Comparison of ENCODE assay signal across 8 cellular contexts in the genomic region with DNA sequence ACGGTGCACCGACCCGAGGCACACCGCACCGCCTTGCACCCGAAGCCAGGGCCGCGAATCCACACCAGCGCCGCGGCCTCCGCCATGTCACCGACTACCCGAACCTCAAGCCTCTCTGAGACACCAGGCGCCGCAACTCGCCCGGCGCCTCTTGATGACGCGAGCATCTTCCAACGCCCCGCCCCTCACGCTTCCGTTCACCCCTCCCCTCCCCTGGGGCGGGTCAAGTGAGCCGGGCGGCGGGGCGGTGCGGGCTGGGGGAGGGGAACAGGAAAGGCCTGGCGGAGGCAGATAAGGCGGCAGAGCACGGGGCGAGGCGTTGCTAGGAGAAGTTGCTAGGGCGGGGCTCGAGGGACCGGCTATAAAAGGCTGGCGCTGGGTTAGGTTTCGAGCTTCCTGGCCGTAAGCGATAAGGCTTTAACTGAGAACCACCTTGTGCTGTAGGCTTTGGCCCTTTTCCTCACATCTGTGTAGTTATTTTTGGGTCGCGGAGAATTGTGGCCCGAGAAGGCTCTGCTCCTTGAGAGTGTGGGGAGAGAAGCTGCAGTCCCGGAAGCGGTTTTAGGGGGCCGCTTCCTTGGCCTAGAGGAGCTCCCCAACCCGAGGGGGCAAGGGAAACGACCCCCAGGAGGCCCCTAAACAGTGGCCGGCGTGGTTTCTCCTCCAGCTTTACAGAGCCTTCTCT. TPM values are rescaled to one million over a fixed set of nuclear protein-coding genes. Genes with fewer than 3 reads are reported as not detected.
DNase-seq lines count a peak whose midpoint lies in the region; ATAC-seq and TF ChIP-seq lines count a peak whose summit lies in the region.

A gene (minus strand): TSS at position 117 of the 685 bp plus-strand sequence. CDS start 31 bp downstream, at position 86.

- H2AFZ ChIP-seq in DND-41 (ENCODE audit: low read depth, low read length) (peak within 1 kb of the TSS; percentile 91), GM23248 (peak within 1 kb of the TSS; percentile 90)

- in situ Hi-C loops in GM23248 (cut with MboI) = no loop called here

- peak within 1 kb of the TSS; percentile 100 for H3K4me3 Mint-ChIP-seq in activated T-helper 1 cell treated with anti-CD3 and anti-CD28 coated beads, Interleukin-12 subunit alpha, Interleukin-12 subunit beta, Interleukin-2, Interleukin-4 antibody, amounts not matched to agents 30 ng/mL and 10 ng/mL and 1 ng/mL, durations not matched to agents 14 hours and 24 hours and 36 hours
- H3K4me3 Mint-ChIP-seq in naive thymus-derived CD4-positive, alpha-beta T cell = peak within 1 kb of the TSS; percentile 89 to 100 (median 100)
- peak within 1 kb of the TSS; percentile 92 to 100 for H3K4me3 Mint-ChIP-seq in stimulated activated naive B cell treated with anti-CD40 and anti-IgM and Interleukin-4, amounts not matched to agents 10 μg/mL and 1 μg/mL and 100 μg/mL, for 72 hours

- H3K27ac Mint-ChIP-seq in activated T-helper 1 cell treated with anti-CD3 and anti-CD28 coated beads, Interleukin-12 subunit alpha, Interleukin-12 subunit beta, Interleukin-2, Interleukin-4 antibody, amounts not matched to agents 30 ng/mL and 10 ng/mL and 1 ng/mL, durations not matched to agents 14 hours and 24 hours and 36 hours = peak within 1 kb of the TSS; percentile 100
- H3K27ac Mint-ChIP-seq in naive thymus-derived CD4-positive, alpha-beta T cell = peak within 1 kb of the TSS; percentile 95 to 100 (median 100)
- H3K27ac Mint-ChIP-seq in stimulated activated naive B cell treated with anti-CD40 and anti-IgM and Interleukin-4, amounts not matched to agents 10 μg/mL and 1 μg/mL and 100 μg/mL, for 72 hours = peak within 1 kb of the TSS; percentile 100

- H4K20me1 ChIP-seq in DND-41 (ENCODE audit: insufficient read depth, low read length) = peaks cover 5% of the 10 kb centered on the region; the same call in 1 of the 2 replicates
- no peaks in the 10 kb centered on the region for H4K20me1 ChIP-seq in GM23248 (ENCODE audit: insufficient read depth)

- H3K9me3 ChIP-seq in DND-41 (ENCODE audit: insufficient read depth, low read length, severe bottlenecking) = no peaks in the 10 kb centered on the region
- H3K9me3 ChIP-seq in GM23248 (ENCODE audit: low read depth) = no peaks in the 10 kb centered on the region
- no peaks in the 10 kb centered on the region for H3K9me3 ChIP-seq in naive thymus-derived CD4-positive, alpha-beta T cell (ENCODE audit: control insufficient read depth in 2 of 3, low read length in 3 of 3)

- H3K4me3 ChIP-seq in DND-41 (ENCODE audit: low read depth in 1 of 2, low read length in 2 of 2) (peak within 1 kb of the TSS; percentile 55 to 90), GM23248 (peak within 1 kb of the TSS; percentile 98)
- H3K4me3 ChIP-seq in naive thymus-derived CD4-positive, alpha-beta T cell (ENCODE audit: low read length) = peak within 1 kb of the TSS; percentile 84

- peak within 1 kb of the TSS; percentile 85 for H3K4me2 ChIP-seq in DND-41 (ENCODE audit: insufficient read depth, low read length)
- peak within 1 kb of the TSS; percentile 96 for H3K4me2 ChIP-seq in GM23248 (ENCODE audit: unreplicated experiment)

- H3K9me2 ChIP-seq in GM23248 (ENCODE audit: insufficient read depth) = no peaks in the 10 kb centered on the region

- H3F3A ChIP-seq in GM23248 (ENCODE audit: insufficient read depth) = peaks cover 21% of the 10 kb centered on the region; the same call in 1 of the 2 replicates

- no peaks in the 10 kb centered on the region for H3K27me3 Mint-ChIP-seq in activated T-helper 1 cell treated with anti-CD3 and anti-CD28 coated beads, Interleukin-12 subunit alpha, Interleukin-12 subunit beta, Interleukin-2, Interleukin-4 antibody, amounts not matched to agents 30 ng/mL and 10 ng/mL and 1 ng/mL, durations not matched to agents 14 hours and 24 hours and 36 hours (ENCODE audit: insufficient read depth)
- H3K27me3 Mint-ChIP-seq in naive thymus-derived CD4-positive, alpha-beta T cell = no peaks in the 10 kb centered on the region
- no peaks in the 10 kb centered on the region for H3K27me3 Mint-ChIP-seq in stimulated activated naive B cell treated with anti-CD40 and anti-IgM and Interleukin-4, amounts not matched to agents 10 μg/mL and 1 μg/mL and 100 μg/mL, for 72 hours

- intact Hi-C loops in activated T-helper 1 cell treated with anti-CD3 and anti-CD28 coated beads, Interleukin-12 subunit alpha, Interleukin-12 subunit beta, Interleukin-2, Interleukin-4 antibody, amounts not matched to agents 30 ng/mL and 10 ng/mL and 1 ng/mL, durations not matched to agents 14 hours and 24 hours and 36 hours (cut with micrococcal nuclease) = loop anchor here (1.0 to 5.0 kb wide), 12 partner anchors 8 to 571 kb away; a partner anchor contains a TSS
- intact Hi-C loops in naive thymus-derived CD4-positive, alpha-beta T cell (cut with micrococcal nuclease) = loop anchor here (1.0 to 10.0 kb wide), 22 partner anchors 63 to 1788 kb away; a partner anchor contains a TSS

- peaks cover 76% of the 10 kb centered on the region for H3K4me1 Mint-ChIP-seq in activated T-helper 1 cell treated with anti-CD3 and anti-CD28 coated beads, Interleukin-12 subunit alpha, Interleukin-12 subunit beta, Interleukin-2, Interleukin-4 antibody, amounts not matched to agents 30 ng/mL and 10 ng/mL and 1 ng/mL, durations not matched to agents 14 hours and 24 hours and 36 hours (ENCODE audit: low read depth)
- H3K4me1 Mint-ChIP-seq in naive thymus-derived CD4-positive, alpha-beta T cell = peaks cover 47 to 96% (median 79%) of the 10 kb centered on the region in 7 donors
- peaks cover 42 to 68% of the 10 kb centered on the region in 2 donors for H3K4me1 Mint-ChIP-seq in stimulated activated naive B cell treated with anti-CD40 and anti-IgM and Interleukin-4, amounts not matched to agents 10 μg/mL and 1 μg/mL and 100 μg/mL, for 72 hours

- H3K36me3 ChIP-seq in DND-41 (ENCODE audit: insufficient read depth, low read length) (peaks cover 16% of the 10 kb centered on the region), GM23248 (ENCODE audit: low read depth) (peaks cover 4% of the 10 kb centered on the region; the same call in 1 of the 2 replicates)
- peaks cover 0 to 15% (median 6%) of the 10 kb centered on the region in 3 experiments for H3K36me3 ChIP-seq in naive thymus-derived CD4-positive, alpha-beta T cell (ENCODE audit: control insufficient read depth in 2 of 3, insufficient read depth in 3 of 3, low read length in 3 of 3)

- POLR2A ChIA-PET in naive thymus-derived CD4-positive, alpha-beta T cell (lab: Charles Lee) = interaction anchor here (0.6 to 8.2 kb wide), 56 partner anchors 9 to 940 kb away, joined by 3 to 450 read pairs (median 5); a partner anchor contains a TSS

- TF ChIP-seq CTCF in DND-41 (IDR thresholded peaks at IDR 0.05; ENCODE audit: borderline replicate concordance, extremely low read depth, low read length, poor library complexity, severe bottlenecking) = no peak

- CTCF ChIA-PET in naive thymus-derived CD4-positive, alpha-beta T cell (lab: Charles Lee) = interaction anchor here (0.9 to 2.1 kb wide), 8 partner anchors 9 to 524 kb away, joined by 3 to 13 read pairs (median 4); a partner anchor contains a TSS

- no peaks in the 10 kb centered on the region for H3K27me3 ChIP-seq in DND-41 (ENCODE audit: insufficient read depth, low read length, poor library complexity)
- no peaks in the 10 kb centered on the region for H3K27me3 ChIP-seq in GM23248 (replicated peaks; ENCODE audit: insufficient read depth)
- H3K27me3 ChIP-seq in naive thymus-derived CD4-positive, alpha-beta T cell (ENCODE audit: control insufficient read depth in 2 of 2, insufficient read depth in 2 of 2, low read length in 2 of 2) = no peaks in the 10 kb centered on the region

- H3K9me3 Mint-ChIP-seq in activated T-helper 1 cell treated with anti-CD3 and anti-CD28 coated beads, Interleukin-12 subunit alpha, Interleukin-12 subunit beta, Interleukin-2, Interleukin-4 antibody, amounts not matched to agents 30 ng/mL and 10 ng/mL and 1 ng/mL, durations not matched to agents 14 hours and 24 hours and 36 hours = no peaks in the 10 kb centered on the region
- peaks cover 0 to 10% (median 0%) of the 10 kb centered on the region in 11 donors for H3K9me3 Mint-ChIP-seq in naive thymus-derived CD4-positive, alpha-beta T cell
- H3K9me3 Mint-ChIP-seq in stimulated activated naive B cell treated with anti-CD40 and anti-IgM and Interleukin-4, amounts not matched to agents 10 μg/mL and 1 μg/mL and 100 μg/mL, for 72 hours = peaks cover 1 to 5% of the 10 kb centered on the region in 2 donors

- peak; percentile 99 for DNase-seq in DND-41
- peak; percentile 99 for DNase-seq in GM23248
- peak; percentile 99 for DNase-seq in Kasumi-1 (lab: John Stamatoyannopoulos, UW)
- DNase-seq in RPMI7951 (ENCODE audit: low read depth) = peak; percentile 96
- DNase-seq in activated T-helper 1 cell treated with anti-CD3 and anti-CD28 coated beads, Interleukin-12 subunit alpha, Interleukin-12 subunit beta, Interleukin-2, Interleukin-4 antibody, amounts not matched to agents 30 ng/mL and 10 ng/mL and 1 ng/mL, durations not matched to agents 14 hours and 24 hours and 36 hours (ENCODE audit: low spot score) = peak; percentile 99
- peak; percentile 99 for DNase-seq in fibroblast of gingiva (ENCODE audit: low read depth)
- peak; percentile 98 to 100 (median 100) for DNase-seq in naive thymus-derived CD4-positive, alpha-beta T cell
- DNase-seq in stimulated activated naive B cell treated with anti-CD40 and anti-IgM and Interleukin-4, amounts not matched to agents 10 μg/mL and 1 μg/mL and 100 μg/mL, for 72 hours = peak; percentile 99

- peak within 1 kb of the TSS; percentile 86 for H3K27ac ChIP-seq in DND-41 (ENCODE audit: low read length)
- peak within 1 kb of the TSS; percentile 89 for H3K27ac ChIP-seq in GM23248
- H3K27ac ChIP-seq in naive thymus-derived CD4-positive, alpha-beta T cell (ENCODE audit: low read depth, low read length) = peak within 1 kb of the TSS; percentile 98

- WGBS in GM23248 (ENCODE audit: low coverage in 1 of 2, low lambda C conversion rate in 2 of 2, missing lambda C conversion rate in 2 of 2), 2 experiments = 0 to 1% methylated on average over 22 to 53 of the region's 53 CpGs

- ATAC-seq in DND-41 (ENCODE audit: insufficient read depth, low read depth) = peak; percentile 89
- peak; percentile 93 for ATAC-seq in naive thymus-derived CD4-positive, alpha-beta T cell
- ATAC-seq in stimulated activated naive B cell treated with anti-CD40 and anti-IgM and Interleukin-4, amounts not matched to agents 10 μg/mL and 1 μg/mL and 100 μg/mL, for 72 hours (replicated peaks) = peak; percentile 72 to 78

- peaks cover 48% of the 10 kb centered on the region for H3K79me2 ChIP-seq in DND-41 (ENCODE audit: insufficient read depth, low read length)
- H3K79me2 ChIP-seq in GM23248 (ENCODE audit: insufficient read depth) = peaks cover 48% of the 10 kb centered on the region

- H3K4me1 ChIP-seq in DND-41 (ENCODE audit: insufficient read depth, low read length) (peaks cover 39% of the 10 kb centered on the region), GM23248 (ENCODE audit: insufficient read depth) (peaks cover 38% of the 10 kb centered on the region)
- peaks cover 51 to 71% of the 10 kb centered on the region in 2 donors for H3K4me1 ChIP-seq in naive thymus-derived CD4-positive, alpha-beta T cell (ENCODE audit: control insufficient read depth in 2 of 2, insufficient read depth in 2 of 2, low read length in 2 of 2)

- H3K36me3 Mint-ChIP-seq in activated T-helper 1 cell treated with anti-CD3 and anti-CD28 coated beads, Interleukin-12 subunit alpha, Interleukin-12 subunit beta, Interleukin-2, Interleukin-4 antibody, amounts not matched to agents 30 ng/mL and 10 ng/mL and 1 ng/mL, durations not matched to agents 14 hours and 24 hours and 36 hours (ENCODE audit: low read depth) = peaks cover 21% of the 10 kb centered on the region
- peaks cover 0 to 16% (median 5%) of the 10 kb centered on the region in 5 donors for H3K36me3 Mint-ChIP-seq in naive thymus-derived CD4-positive, alpha-beta T cell
- H3K36me3 Mint-ChIP-seq in stimulated activated naive B cell treated with anti-CD40 and anti-IgM and Interleukin-4, amounts not matched to agents 10 μg/mL and 1 μg/mL and 100 μg/mL, for 72 hours = peaks cover 15 to 17% of the 10 kb centered on the region in 2 donors

- peak within 1 kb of the TSS; percentile 80 for H3K9ac ChIP-seq in DND-41 (ENCODE audit: low read depth, low read length)
- H3K9ac ChIP-seq in GM23248 = peak within 1 kb of the TSS; percentile 99

RNA-seq across cellular contexts. Expression of the gene that starts here (rescaled TPM):
- 21.6 and 30.1 TPM in 2 replicates for total RNA-seq in GM23248 (2014; rRNA removed; shearing (Covaris generic))
- polyA plus RNA-seq in GM23248 (2016; fragmentation: Nextera tagmentation; extraction: Ambion mirVana) = 18.0 and 18.3 TPM in 2 replicates
- total RNA-seq in RPMI7951 (2014; rRNA removed; shearing (Covaris generic)) = 10.5 and 14.0 TPM in 2 replicates
- total RNA-seq in activated T-helper 1 cell treated with anti-CD3 and anti-CD28 coated beads, Interleukin-12 subunit alpha, Interleukin-12 subunit beta, Interleukin-2, Interleukin-4 antibody, amounts not matched to agents 30 ng/mL and 10 ng/mL and 1 ng/mL, durations not matched to agents 14 hours and 24 hours and 36 hours = 28.2 and 28.4 TPM in 2 replicates
- total RNA-seq in naive thymus-derived CD4-positive, alpha-beta T cell = 10 to 100 TPM; 20.4 to 36.3 (median 20.8) TPM
- 1 to 10 TPM; 9.3 TPM for polyA plus RNA-seq in naive thymus-derived CD4-positive, alpha-beta T cell

Comparison
In these comparisons a context has a peak if more than half of its experiments do, and no peak if none do; other contexts are left out.
1. Peak in every context shown above with its lines: DNase-seq, ATAC-seq, H3K4me3 ChIP-seq and H3K27ac ChIP-seq.